ENCODE assay signal across 1 cellular context in the genomic region with DNA sequence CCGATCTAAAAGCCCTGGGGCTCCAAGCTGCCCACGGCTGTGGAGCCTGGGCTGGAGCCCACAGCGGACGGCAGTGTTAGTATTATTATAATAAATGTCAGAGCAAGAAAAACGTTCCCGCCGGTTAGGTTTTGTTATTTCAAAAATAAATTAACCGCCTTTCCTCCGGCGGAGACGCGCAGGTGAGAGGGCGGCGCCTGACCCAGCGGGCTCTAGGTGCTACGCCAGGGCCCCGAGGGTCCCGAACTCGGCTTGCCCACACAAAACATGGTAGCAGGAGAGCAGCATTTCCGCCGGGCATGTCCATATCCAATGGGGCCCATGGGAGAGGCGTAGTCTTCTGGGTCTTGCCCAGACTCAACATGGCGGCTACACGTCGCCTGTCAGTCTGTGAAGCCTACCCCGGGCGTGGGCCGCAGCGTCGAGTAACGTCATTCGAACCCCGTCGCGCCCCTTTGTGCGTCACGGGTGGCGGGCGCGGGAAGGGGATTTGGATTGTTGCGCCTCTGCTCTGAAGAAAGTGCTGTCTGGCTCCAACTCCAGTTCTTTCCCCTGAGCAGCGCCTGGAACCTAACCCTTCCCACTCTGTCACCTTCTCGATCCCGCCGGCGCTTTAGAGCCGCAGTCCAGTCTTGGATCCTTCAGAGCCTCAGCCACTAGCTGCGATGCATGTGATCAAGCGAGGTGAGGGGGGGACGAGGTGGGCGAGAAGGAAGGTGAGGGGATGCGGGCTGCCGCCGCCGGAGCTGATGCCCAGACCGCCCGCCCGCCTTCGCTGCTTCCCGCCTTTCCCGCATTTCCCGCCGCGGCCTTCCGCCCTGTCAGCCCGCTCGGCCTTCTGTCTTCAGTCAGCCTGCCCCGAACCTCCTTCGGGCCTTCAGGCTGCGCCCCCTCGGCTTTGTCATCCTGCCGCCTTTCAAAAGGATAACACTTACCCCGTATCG.
TF ChIP-seq lines count a peak whose summit lies in the region.

A gene (plus strand): TSS at position 452 of the 944 bp plus-strand sequence. CDS start 214 bp downstream, at position 666.

TF ChIP-seq in K562, 482 proteins besides CTCF, POLR2A, EP300 and RAD21 (continued from another document and continues in another):
- TF ChIP-seq, protein P1, sequence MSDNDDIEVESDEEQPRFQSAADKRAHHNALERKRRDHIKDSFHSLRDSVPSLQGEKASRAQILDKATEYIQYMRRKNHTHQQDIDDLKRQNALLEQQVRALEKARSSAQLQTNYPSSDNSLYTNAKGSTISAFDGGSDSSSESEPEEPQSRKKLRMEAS (CRISPR knock-in tag; IDR thresholded peaks at IDR 0.05) = peak; percentile 86
- TF ChIP-seq ZNF347 (CRISPR knock-in tag; IDR thresholded peaks at IDR 0.05; ENCODE audit: low read depth) = no peak
- TF ChIP-seq KLF16 (IDR thresholded peaks at IDR 0.05) = no peak
- TF ChIP-seq C11orf30 (IDR thresholded peaks at IDR 0.05; ENCODE audit: low read depth) = peak; percentile 88
- no peak for TF ChIP-seq ZNF23 (CRISPR knock-in tag; IDR thresholded peaks at IDR 0.05)
- TF ChIP-seq RCOR1 (IDR thresholded peaks at IDR 0.05; ENCODE audit: borderline replicate concordance in 1 of 2, low read depth in 2 of 2, low read length in 2 of 2) = no peak
- peak; percentile 99 for TF ChIP-seq E2F3 (CRISPR knock-in tag; IDR thresholded peaks at IDR 0.05)
- TF ChIP-seq GATAD2A (IDR thresholded peaks at IDR 0.05) = no peak
- TF ChIP-seq CTBP1 (IDR thresholded peaks at IDR 0.05; ENCODE audit: borderline replicate concordance) = peak; percentile 72; the same call in 1 of the 2 replicates
- no peak for TF ChIP-seq BMI1 (IDR thresholded peaks at IDR 0.05; ENCODE audit: low read length)
- no peak for TF ChIP-seq ZNF551 (CRISPR knock-in tag; IDR thresholded peaks at IDR 0.05)
- TF ChIP-seq EHMT2 (IDR thresholded peaks at IDR 0.05) = peak; percentile 64; the same call in 1 of the 2 replicates
- TF ChIP-seq, protein P2, sequence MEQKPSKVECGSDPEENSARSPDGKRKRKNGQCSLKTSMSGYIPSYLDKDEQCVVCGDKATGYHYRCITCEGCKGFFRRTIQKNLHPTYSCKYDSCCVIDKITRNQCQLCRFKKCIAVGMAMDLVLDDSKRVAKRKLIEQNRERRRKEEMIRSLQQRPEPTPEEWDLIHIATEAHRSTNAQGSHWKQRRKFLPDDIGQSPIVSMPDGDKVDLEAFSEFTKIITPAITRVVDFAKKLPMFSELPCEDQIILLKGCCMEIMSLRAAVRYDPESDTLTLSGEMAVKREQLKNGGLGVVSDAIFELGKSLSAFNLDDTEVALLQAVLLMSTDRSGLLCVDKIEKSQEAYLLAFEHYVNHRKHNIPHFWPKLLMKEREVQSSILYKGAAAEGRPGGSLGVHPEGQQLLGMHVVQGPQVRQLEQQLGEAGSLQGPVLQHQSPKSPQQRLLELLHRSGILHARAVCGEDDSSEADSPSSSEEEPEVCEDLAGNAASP (IDR thresholded peaks at IDR 0.05) = no peak
- TF ChIP-seq, protein P3, sequence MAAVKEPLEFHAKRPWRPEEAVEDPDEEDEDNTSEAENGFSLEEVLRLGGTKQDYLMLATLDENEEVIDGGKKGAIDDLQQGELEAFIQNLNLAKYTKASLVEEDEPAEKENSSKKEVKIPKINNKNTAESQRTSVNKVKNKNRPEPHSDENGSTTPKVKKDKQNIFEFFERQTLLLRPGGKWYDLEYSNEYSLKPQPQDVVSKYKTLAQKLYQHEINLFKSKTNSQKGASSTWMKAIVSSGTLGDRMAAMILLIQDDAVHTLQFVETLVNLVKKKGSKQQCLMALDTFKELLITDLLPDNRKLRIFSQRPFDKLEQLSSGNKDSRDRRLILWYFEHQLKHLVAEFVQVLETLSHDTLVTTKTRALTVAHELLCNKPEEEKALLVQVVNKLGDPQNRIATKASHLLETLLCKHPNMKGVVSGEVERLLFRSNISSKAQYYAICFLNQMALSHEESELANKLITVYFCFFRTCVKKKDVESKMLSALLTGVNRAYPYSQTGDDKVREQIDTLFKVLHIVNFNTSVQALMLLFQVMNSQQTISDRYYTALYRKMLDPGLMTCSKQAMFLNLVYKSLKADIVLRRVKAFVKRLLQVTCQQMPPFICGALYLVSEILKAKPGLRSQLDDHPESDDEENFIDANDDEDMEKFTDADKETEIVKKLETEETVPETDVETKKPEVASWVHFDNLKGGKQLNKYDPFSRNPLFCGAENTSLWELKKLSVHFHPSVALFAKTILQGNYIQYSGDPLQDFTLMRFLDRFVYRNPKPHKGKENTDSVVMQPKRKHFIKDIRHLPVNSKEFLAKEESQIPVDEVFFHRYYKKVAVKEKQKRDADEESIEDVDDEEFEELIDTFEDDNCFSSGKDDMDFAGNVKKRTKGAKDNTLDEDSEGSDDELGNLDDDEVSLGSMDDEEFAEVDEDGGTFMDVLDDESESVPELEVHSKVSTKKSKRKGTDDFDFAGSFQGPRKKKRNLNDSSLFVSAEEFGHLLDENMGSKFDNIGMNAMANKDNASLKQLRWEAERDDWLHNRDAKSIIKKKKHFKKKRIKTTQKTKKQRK (IDR thresholded peaks at IDR 0.05; ENCODE audit: borderline replicate concordance, low read depth, low read length) = no peak
- TF ChIP-seq MTA2 (IDR thresholded peaks at IDR 0.05; ENCODE audit: low read depth) = no peak
- TF ChIP-seq, protein P4, sequence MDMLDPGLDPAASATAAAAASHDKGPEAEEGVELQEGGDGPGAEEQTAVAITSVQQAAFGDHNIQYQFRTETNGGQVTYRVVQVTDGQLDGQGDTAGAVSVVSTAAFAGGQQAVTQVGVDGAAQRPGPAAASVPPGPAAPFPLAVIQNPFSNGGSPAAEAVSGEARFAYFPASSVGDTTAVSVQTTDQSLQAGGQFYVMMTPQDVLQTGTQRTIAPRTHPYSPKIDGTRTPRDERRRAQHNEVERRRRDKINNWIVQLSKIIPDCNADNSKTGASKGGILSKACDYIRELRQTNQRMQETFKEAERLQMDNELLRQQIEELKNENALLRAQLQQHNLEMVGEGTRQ (CRISPR knock-in tag; IDR thresholded peaks at IDR 0.05) = no peak
- TF ChIP-seq ZNF586 (CRISPR knock-in tag; conservative IDR thresholded peaks at IDR 0.05) = no peak
- TF ChIP-seq ZNF324 (CRISPR knock-in tag; IDR thresholded peaks at IDR 0.05) = no peak
- no peak for TF ChIP-seq ZC3H8 (IDR thresholded peaks at IDR 0.05)
- TF ChIP-seq ZKSCAN8 (CRISPR knock-in tag; IDR thresholded peaks at IDR 0.05) = no peak
- peak in 1 of 2 experiments; percentile 87; a peak in 2 of 4 replicates for TF ChIP-seq HDAC1 (IDR thresholded peaks at IDR 0.05)
- TF ChIP-seq ZBTB8A (IDR thresholded peaks at IDR 0.05; ENCODE audit: partially characterized antibody) = no peak
- 0 out of 2 replicates have a peak, but pooled peaks have one; percentile 44 for TF ChIP-seq TOE1 (IDR thresholded peaks at IDR 0.05; ENCODE audit: borderline replicate concordance)
- TF ChIP-seq TOE1 (CRISPR knock-in tag; IDR thresholded peaks at IDR 0.05; ENCODE audit: borderline replicate concordance, low read depth) = no peak
- no peak for TF ChIP-seq MTF1 (CRISPR knock-in tag; IDR thresholded peaks at IDR 0.05; ENCODE audit: borderline replicate concordance)
- TF ChIP-seq ZNF140 (CRISPR knock-in tag; IDR thresholded peaks at IDR 0.05) = no peak
- TF ChIP-seq CREM (IDR thresholded peaks at IDR 0.05; ENCODE audit: low read depth) = peak; percentile 100
- peak; percentile 45 for TF ChIP-seq TAF9B (IDR thresholded peaks at IDR 0.05; ENCODE audit: partially characterized antibody)
- TF ChIP-seq ZNF699 (CRISPR knock-in tag; IDR thresholded peaks at IDR 0.05; ENCODE audit: insufficient replicate concordance) = no peak
- no peak for TF ChIP-seq HEY1 (CRISPR knock-in tag; IDR thresholded peaks at IDR 0.05; ENCODE audit: borderline replicate concordance)
- peak; percentile 51 to 71 for TF ChIP-seq NRF1 (conservative IDR thresholded peaks at IDR 0.05 in 1 of 2, IDR thresholded peaks at IDR 0.05 in 1 of 2)
- no peak for TF ChIP-seq ZNF239 (CRISPR knock-in tag; IDR thresholded peaks at IDR 0.05)
- peak; percentile 97 for TF ChIP-seq NFRKB (IDR thresholded peaks at IDR 0.05; ENCODE audit: low read depth)
- 0 out of 2 replicates have a peak, but pooled peaks have one; percentile 2 for TF ChIP-seq ZC3H4 (CRISPR knock-in tag; IDR thresholded peaks at IDR 0.05; ENCODE audit: borderline replicate concordance)
- no peak for TF ChIP-seq ZNF316 (IDR thresholded peaks at IDR 0.05)
- TF ChIP-seq, protein P5, sequence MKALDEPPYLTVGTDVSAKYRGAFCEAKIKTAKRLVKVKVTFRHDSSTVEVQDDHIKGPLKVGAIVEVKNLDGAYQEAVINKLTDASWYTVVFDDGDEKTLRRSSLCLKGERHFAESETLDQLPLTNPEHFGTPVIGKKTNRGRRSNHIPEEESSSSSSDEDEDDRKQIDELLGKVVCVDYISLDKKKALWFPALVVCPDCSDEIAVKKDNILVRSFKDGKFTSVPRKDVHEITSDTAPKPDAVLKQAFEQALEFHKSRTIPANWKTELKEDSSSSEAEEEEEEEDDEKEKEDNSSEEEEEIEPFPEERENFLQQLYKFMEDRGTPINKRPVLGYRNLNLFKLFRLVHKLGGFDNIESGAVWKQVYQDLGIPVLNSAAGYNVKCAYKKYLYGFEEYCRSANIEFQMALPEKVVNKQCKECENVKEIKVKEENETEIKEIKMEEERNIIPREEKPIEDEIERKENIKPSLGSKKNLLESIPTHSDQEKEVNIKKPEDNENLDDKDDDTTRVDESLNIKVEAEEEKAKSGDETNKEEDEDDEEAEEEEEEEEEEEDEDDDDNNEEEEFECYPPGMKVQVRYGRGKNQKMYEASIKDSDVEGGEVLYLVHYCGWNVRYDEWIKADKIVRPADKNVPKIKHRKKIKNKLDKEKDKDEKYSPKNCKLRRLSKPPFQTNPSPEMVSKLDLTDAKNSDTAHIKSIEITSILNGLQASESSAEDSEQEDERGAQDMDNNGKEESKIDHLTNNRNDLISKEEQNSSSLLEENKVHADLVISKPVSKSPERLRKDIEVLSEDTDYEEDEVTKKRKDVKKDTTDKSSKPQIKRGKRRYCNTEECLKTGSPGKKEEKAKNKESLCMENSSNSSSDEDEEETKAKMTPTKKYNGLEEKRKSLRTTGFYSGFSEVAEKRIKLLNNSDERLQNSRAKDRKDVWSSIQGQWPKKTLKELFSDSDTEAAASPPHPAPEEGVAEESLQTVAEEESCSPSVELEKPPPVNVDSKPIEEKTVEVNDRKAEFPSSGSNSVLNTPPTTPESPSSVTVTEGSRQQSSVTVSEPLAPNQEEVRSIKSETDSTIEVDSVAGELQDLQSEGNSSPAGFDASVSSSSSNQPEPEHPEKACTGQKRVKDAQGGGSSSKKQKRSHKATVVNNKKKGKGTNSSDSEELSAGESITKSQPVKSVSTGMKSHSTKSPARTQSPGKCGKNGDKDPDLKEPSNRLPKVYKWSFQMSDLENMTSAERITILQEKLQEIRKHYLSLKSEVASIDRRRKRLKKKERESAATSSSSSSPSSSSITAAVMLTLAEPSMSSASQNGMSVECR (CRISPR knock-in tag; IDR thresholded peaks at IDR 0.05) = peak; percentile 94
- peak; percentile 79; the same call in 1 of the 2 replicates for TF ChIP-seq MTA3 (IDR thresholded peaks at IDR 0.05; ENCODE audit: borderline replicate concordance)
- TF ChIP-seq CEBPG (CRISPR knock-in tag; IDR thresholded peaks at IDR 0.05) = peak; percentile 28; the same call in 1 of the 2 replicates
- TF ChIP-seq CEBPG (tag; conservative IDR thresholded peaks at IDR 0.05 in 1 of 2, IDR thresholded peaks at IDR 0.05 in 1 of 2) = no peak
- no peak for TF ChIP-seq HMG20B (CRISPR knock-in tag; IDR thresholded peaks at IDR 0.05)
- TF ChIP-seq, protein P6, sequence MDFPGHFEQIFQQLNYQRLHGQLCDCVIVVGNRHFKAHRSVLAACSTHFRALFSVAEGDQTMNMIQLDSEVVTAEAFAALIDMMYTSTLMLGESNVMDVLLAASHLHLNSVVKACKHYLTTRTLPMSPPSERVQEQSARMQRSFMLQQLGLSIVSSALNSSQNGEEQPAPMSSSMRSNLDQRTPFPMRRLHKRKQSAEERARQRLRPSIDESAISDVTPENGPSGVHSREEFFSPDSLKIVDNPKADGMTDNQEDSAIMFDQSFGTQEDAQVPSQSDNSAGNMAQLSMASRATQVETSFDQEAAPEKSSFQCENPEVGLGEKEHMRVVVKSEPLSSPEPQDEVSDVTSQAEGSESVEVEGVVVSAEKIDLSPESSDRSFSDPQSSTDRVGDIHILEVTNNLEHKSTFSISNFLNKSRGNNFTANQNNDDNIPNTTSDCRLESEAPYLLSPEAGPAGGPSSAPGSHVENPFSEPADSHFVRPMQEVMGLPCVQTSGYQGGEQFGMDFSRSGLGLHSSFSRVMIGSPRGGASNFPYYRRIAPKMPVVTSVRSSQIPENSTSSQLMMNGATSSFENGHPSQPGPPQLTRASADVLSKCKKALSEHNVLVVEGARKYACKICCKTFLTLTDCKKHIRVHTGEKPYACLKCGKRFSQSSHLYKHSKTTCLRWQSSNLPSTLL (IDR thresholded peaks at IDR 0.05) = no peak
- TF ChIP-seq KDM2B (CRISPR knock-in tag; IDR thresholded peaks at IDR 0.05) = no peak
- TF ChIP-seq, protein P7, sequence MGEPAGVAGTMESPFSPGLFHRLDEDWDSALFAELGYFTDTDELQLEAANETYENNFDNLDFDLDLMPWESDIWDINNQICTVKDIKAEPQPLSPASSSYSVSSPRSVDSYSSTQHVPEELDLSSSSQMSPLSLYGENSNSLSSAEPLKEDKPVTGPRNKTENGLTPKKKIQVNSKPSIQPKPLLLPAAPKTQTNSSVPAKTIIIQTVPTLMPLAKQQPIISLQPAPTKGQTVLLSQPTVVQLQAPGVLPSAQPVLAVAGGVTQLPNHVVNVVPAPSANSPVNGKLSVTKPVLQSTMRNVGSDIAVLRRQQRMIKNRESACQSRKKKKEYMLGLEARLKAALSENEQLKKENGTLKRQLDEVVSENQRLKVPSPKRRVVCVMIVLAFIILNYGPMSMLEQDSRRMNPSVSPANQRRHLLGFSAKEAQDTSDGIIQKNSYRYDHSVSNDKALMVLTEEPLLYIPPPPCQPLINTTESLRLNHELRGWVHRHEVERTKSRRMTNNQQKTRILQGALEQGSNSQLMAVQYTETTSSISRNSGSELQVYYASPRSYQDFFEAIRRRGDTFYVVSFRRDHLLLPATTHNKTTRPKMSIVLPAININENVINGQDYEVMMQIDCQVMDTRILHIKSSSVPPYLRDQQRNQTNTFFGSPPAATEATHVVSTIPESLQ (CRISPR knock-in tag; IDR thresholded peaks at IDR 0.05) = peak; percentile 27; the same call in 1 of the 2 replicates
- TF ChIP-seq, protein P8, sequence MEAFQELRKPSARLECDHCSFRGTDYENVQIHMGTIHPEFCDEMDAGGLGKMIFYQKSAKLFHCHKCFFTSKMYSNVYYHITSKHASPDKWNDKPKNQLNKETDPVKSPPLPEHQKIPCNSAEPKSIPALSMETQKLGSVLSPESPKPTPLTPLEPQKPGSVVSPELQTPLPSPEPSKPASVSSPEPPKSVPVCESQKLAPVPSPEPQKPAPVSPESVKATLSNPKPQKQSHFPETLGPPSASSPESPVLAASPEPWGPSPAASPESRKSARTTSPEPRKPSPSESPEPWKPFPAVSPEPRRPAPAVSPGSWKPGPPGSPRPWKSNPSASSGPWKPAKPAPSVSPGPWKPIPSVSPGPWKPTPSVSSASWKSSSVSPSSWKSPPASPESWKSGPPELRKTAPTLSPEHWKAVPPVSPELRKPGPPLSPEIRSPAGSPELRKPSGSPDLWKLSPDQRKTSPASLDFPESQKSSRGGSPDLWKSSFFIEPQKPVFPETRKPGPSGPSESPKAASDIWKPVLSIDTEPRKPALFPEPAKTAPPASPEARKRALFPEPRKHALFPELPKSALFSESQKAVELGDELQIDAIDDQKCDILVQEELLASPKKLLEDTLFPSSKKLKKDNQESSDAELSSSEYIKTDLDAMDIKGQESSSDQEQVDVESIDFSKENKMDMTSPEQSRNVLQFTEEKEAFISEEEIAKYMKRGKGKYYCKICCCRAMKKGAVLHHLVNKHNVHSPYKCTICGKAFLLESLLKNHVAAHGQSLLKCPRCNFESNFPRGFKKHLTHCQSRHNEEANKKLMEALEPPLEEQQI (IDR thresholded peaks at IDR 0.05) = no peak
- TF ChIP-seq PHF8 (IDR thresholded peaks at IDR 0.05; ENCODE audit: borderline replicate concordance, low read length) = peak; percentile 79; the same call in 1 of the 2 replicates
- TF ChIP-seq GABPB2 (CRISPR knock-in tag; conservative IDR thresholded peaks at IDR 0.05) = no peak
- TF ChIP-seq MAFK (IDR thresholded peaks at IDR 0.05; ENCODE audit: low read length) = no peak
- TF ChIP-seq MAFG (tag; conservative IDR thresholded peaks at IDR 0.05) = no peak
